8 cellular contexts compared by ENCODE assay signal in the genomic region with DNA sequence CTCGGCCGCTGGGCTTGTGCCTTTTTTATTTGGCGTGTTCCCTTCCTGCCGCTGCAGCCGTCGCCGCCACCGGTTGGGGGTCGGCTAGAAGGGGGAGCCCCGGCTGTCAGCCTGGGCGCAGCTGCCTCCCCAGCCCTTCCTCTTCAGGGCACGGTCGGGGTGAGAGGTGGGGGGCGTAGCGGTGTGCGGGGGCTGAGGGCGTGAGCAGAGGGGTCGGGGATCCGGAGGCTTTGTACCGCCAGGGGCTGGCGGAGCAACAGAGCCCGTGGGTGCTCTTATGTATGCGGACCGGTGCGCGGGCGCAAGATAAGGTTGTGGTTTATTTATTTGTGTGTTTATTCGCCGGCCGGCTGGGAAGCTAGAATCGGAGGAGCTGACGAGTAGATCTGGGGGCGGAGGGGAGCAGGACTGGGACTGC. TPM values are rescaled to one million over a fixed set of nuclear protein-coding genes. Genes with fewer than 3 reads are reported as not detected.
DNase-seq lines count a peak whose midpoint lies in the region; ATAC-seq and TF ChIP-seq lines count a peak whose summit lies in the region.

No MANE protein-coding gene starts in this region.

- H3K79me2 ChIP-seq in parathyroid adenoma, result peaks cover 28% of the 10 kb centered on the region

- H3K9me3 ChIP-seq in parathyroid adenoma (ENCODE audit: control insufficient read depth, low read length), result no peaks in the 10 kb centered on the region

- H3K9me3 Mint-ChIP-seq in activated T-helper 17 cell treated with anti-CD3 and anti-CD28 coated beads, Interleukin-2, amount 50 U/mL, for 72 hours, result no peaks in the 10 kb centered on the region

- H3K4me1 Mint-ChIP-seq in activated T-helper 17 cell treated with anti-CD3 and anti-CD28 coated beads, Interleukin-2, amount 50 U/mL, for 72 hours, result no peaks in the 10 kb centered on the region

- H3K4me3 Mint-ChIP-seq in activated T-helper 17 cell treated with anti-CD3 and anti-CD28 coated beads, Interleukin-2, amount 50 U/mL, for 72 hours, result peak overlapping the region; percentile 79

- ATAC-seq in activated T-helper 17 cell treated with anti-CD3 and anti-CD28 coated beads, Interleukin-2, amount 50 U/mL, for 72 hours (replicated peaks), result peak; percentile 38
- no peak for ATAC-seq in HG03460 (IDR thresholded peaks at IDR 0.05; ENCODE audit: unreplicated experiment)
- no peak for ATAC-seq in GM21619 (IDR thresholded peaks at IDR 0.05; ENCODE audit: unreplicated experiment)
- no peak for ATAC-seq in GM18511 (IDR thresholded peaks at IDR 0.05; ENCODE audit: unreplicated experiment)

- peak overlapping the region; percentile 98 for H3K27ac ChIP-seq in parathyroid adenoma

- peaks cover 21% of the 10 kb centered on the region for H3K27me3 Mint-ChIP-seq in activated T-helper 17 cell treated with anti-CD3 and anti-CD28 coated beads, Interleukin-2, amount 50 U/mL, for 72 hours

- no peak overlapping the region for H3K27ac Mint-ChIP-seq in activated T-helper 17 cell treated with anti-CD3 and anti-CD28 coated beads, Interleukin-2, amount 50 U/mL, for 72 hours

- peak overlapping the region; percentile 68 for H2AFZ ChIP-seq in parathyroid adenoma

- peak; percentile 31 for DNase-seq in activated CD4-positive, alpha-beta T cell treated with anti-CD3 and anti-CD28 coated beads for 48 hours
- no peak for DNase-seq in activated CD4-positive, alpha-beta T cell treated with anti-CD3 and anti-CD28 coated beads, Interleukin-2, amount 50 U/mL, for 4 hours
- peak; percentile 48 for DNase-seq in globus pallidus (ENCODE audit: low spot score)

- H3K9ac ChIP-seq in parathyroid adenoma, result peak overlapping the region; percentile 94

- no peaks in the 10 kb centered on the region for H3K36me3 ChIP-seq in parathyroid adenoma (ENCODE audit: control insufficient read depth, insufficient read depth, low read length)

- H3K36me3 Mint-ChIP-seq in activated T-helper 17 cell treated with anti-CD3 and anti-CD28 coated beads, Interleukin-2, amount 50 U/mL, for 72 hours (ENCODE audit: low read depth), result peaks cover 4% of the 10 kb centered on the region

- H3K4me2 ChIP-seq in parathyroid adenoma (ENCODE audit: low read length), result peak overlapping the region; percentile 45

- peak overlapping the region; percentile 72 for H3K4me3 ChIP-seq in parathyroid adenoma (ENCODE audit: low read depth, low read length)

- no peaks in the 10 kb centered on the region for H3K27me3 ChIP-seq in parathyroid adenoma (ENCODE audit: control insufficient read depth, insufficient read depth, low read length)

- TF ChIP-seq CTCF in parathyroid adenoma (IDR thresholded peaks at IDR 0.05), result peak; percentile 11

- no peaks in the 10 kb centered on the region for H3K4me1 ChIP-seq in parathyroid adenoma

RNA-seq across cellular contexts. Expression of a gene that starts 0.5 kb away (rescaled TPM):
- 10 to 100 TPM in 1 of 2 donors, 1 to 10 TPM in 1; 6.1 to 10.6 TPM for total RNA-seq in activated T-helper 17 cell treated with anti-CD3 and anti-CD28 coated beads, Interleukin-2, amount 50 U/mL, for 72 hours

Comparison
In these comparisons a context has a peak if more than half of its experiments do, and no peak if none do; other contexts are left out.
1. DNase-seq: peak in activated CD4-positive, alpha-beta T cell treated with anti-CD3 and anti-CD28 coated beads for 48 hours (single experiment) and globus pallidus (single experiment); none in activated CD4-positive, alpha-beta T cell treated with anti-CD3 and anti-CD28 coated beads, Interleukin-2, amount 50 U/mL, for 4 hours (0 of 2).